ENCODE assay signal across 8 cellular contexts in genomic region chr17:1110844-1111598, GRCh38.
DNase-seq lines count a peak whose midpoint lies in the region; TF ChIP-seq lines count a peak whose summit lies in the region.

No MANE protein-coding gene starts in this region.

- peaks cover 40% of the 10 kb centered on the region for H3K4me1 Mint-ChIP-seq in nephron

- H3K27ac ChIP-seq in esophagus squamous epithelium (peak overlapping the region; percentile 89 to 96 (median 93)), MM.1S (ENCODE audit: low read length) (no peak overlapping the region)

- H2AFZ ChIP-seq in MM.1S (ENCODE audit: low read length): no peak overlapping the region

- DNase-seq in AG09309 (ENCODE audit: low read depth) (peak; percentile 49), HAP-1 (ENCODE audit: low spot score in 2 of 2) (peak; percentile 60 to 82), SW 1271 (lab: John Stamatoyannopoulos, UW) (peak; percentile 93 to 95), esophagus squamous epithelium (lab: John Stamatoyannopoulos, UW) (no peak), SKM-1 treated with dmso at 0.1 percent for 144 hours (lab: John Stamatoyannopoulos, UW; ENCODE audit: unreplicated experiment) (no peak), SKM-1 (lab: John Stamatoyannopoulos, UW; ENCODE audit: unreplicated experiment) (no peak), MM.1S (no peak)

- H3K27me3 ChIP-seq in HAP-1 (ENCODE audit: low read depth): no peaks in the 10 kb centered on the region
- H3K27me3 ChIP-seq in esophagus squamous epithelium: no peaks in the 10 kb centered on the region
- H3K27me3 ChIP-seq in MM.1S (replicated peaks; ENCODE audit: insufficient read depth, low read length): no peaks in the 10 kb centered on the region

- peaks cover 34% of the 10 kb centered on the region for H3K79me2 ChIP-seq in MM.1S (ENCODE audit: low read length)

- peaks cover 12% of the 10 kb centered on the region for H3F3A ChIP-seq in MM.1S (ENCODE audit: insufficient read depth, low read length)

- no peaks in the 10 kb centered on the region for H3K36me3 Mint-ChIP-seq in nephron (ENCODE audit: low read depth)

- H3K27me3 Mint-ChIP-seq in nephron (ENCODE audit: low read depth): no peaks in the 10 kb centered on the region

- intact Hi-C loops in esophagus squamous epithelium (cut with DNase I): no loop called here

- WGBS in esophagus squamous epithelium, 2 donors: 33 to 53% methylated on average over 14 to 15 of the region's 19 CpGs

- H3K4me2 ChIP-seq in MM.1S (ENCODE audit: low read depth, low read length): no peak overlapping the region

- H3K9me2 ChIP-seq in MM.1S (replicated peaks; ENCODE audit: insufficient read depth, low read length): no peaks in the 10 kb centered on the region

- H3K4me3 Mint-ChIP-seq in nephron: peak overlapping the region; percentile 72 to 84 (median 84)

- H3K4me1 ChIP-seq in HAP-1: peaks cover 37% of the 10 kb centered on the region
- peaks cover 49 to 78% (median 53%) of the 10 kb centered on the region in 3 donors for H3K4me1 ChIP-seq in esophagus squamous epithelium
- peaks cover 27% of the 10 kb centered on the region for H3K4me1 ChIP-seq in MM.1S (ENCODE audit: low read length)

- H3K4me3 ChIP-seq in AG09309 (ENCODE audit: control insufficient read depth, low read depth, low read length): no peak overlapping the region
- H3K4me3 ChIP-seq in HAP-1: peak overlapping the region; percentile 39
- no peak overlapping the region for H3K4me3 ChIP-seq in esophagus squamous epithelium
- H3K4me3 ChIP-seq in MM.1S (ENCODE audit: low read length): no peak overlapping the region

- H3K9me3 ChIP-seq in HAP-1 (no peaks in the 10 kb centered on the region), esophagus squamous epithelium (no peaks in the 10 kb centered on the region), MM.1S (replicated peaks; ENCODE audit: insufficient read depth, low read length) (no peaks in the 10 kb centered on the region)

- TF ChIP-seq POLR2A in esophagus squamous epithelium (IDR thresholded peaks at IDR 0.05): no peak

- TF ChIP-seq CTCF in AG09309 (IDR thresholded peaks at IDR 0.05; ENCODE audit: control insufficient read depth, insufficient read depth, low read depth, low read length, missing control alignments) (no peak), esophagus squamous epithelium (IDR thresholded peaks at IDR 0.05) (no peak), nephron (IDR thresholded peaks at IDR 0.05; ENCODE audit: unreplicated experiment in 3 of 3) (no peak), MM.1S (IDR thresholded peaks at IDR 0.05; ENCODE audit: low read length) (no peak)

- H3K36me3 ChIP-seq in HAP-1 (replicated peaks): peaks cover 3% of the 10 kb centered on the region; the same call in 1 of the 2 replicates
- H3K36me3 ChIP-seq in esophagus squamous epithelium: no peaks in the 10 kb centered on the region
- no peaks in the 10 kb centered on the region for H3K36me3 ChIP-seq in MM.1S (replicated peaks; ENCODE audit: insufficient read depth, low read length)

- H4K20me1 ChIP-seq in MM.1S (ENCODE audit: insufficient read depth, low read length): no peaks in the 10 kb centered on the region

- in situ Hi-C loops in HAP-1 (cut with MboI; ENCODE audit: low sequenced_read_pairs): no loop called here

- H3K27ac Mint-ChIP-seq in nephron: peak overlapping the region; percentile 81 to 94 (median 86)

- no peak overlapping the region for H3K9ac ChIP-seq in MM.1S (ENCODE audit: low read length)

- H3K9me3 Mint-ChIP-seq in nephron: no peaks in the 10 kb centered on the region

Comparison
In these comparisons a context has a peak if more than half of its experiments do, and no peak if none do; other contexts are left out.
1. DNase-seq: peak in AG09309 (single experiment), HAP-1 (2 of 2) and SW 1271 (2 of 2); none in esophagus squamous epithelium (single experiment), SKM-1 treated with dmso at 0.1 percent for 144 hours (single experiment), SKM-1 (single experiment) and MM.1S (single experiment).